In the genomic region with DNA sequence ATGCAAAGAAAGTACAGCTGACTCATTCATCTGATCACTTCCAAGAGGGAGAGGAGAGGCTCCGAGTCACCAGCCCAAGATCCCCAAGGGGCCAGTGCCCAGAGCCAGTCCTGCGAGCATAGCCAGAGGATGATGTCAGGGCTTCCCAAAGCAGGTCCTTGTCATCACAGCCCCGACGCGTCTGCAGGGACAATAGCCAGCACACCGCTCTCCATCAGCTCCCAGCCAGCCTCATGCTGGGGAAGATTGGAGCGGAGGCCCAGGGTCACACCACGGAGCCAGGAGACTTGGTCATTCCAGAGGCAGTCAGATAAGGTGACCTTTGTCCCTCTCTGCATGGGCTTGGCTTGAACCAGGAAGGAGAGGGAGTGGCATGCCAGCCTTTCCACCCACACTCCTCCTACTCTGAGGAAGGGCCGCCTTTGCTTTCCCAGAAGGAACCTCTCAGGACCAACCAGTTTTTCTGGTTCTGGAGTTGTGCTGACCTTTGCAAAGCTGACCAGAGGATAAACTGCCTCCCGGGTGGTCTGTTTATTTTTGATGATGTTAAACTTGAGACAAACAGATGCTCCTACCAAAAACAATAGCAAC, we compare ENCODE assay signal across 12 cellular contexts. TPM values are rescaled to one million over a fixed set of nuclear protein-coding genes. Genes with fewer than 3 reads are reported as not detected.
DNase-seq lines count a peak whose midpoint lies in the region; ATAC-seq, FAIRE-seq and TF ChIP-seq lines count a peak whose summit lies in the region.
"Had no signal": no experiment of that assay in that cellular context is flagged by ENCODE, and none has a peak within 500 bp of the region (broad histone marks: within the 10 kb centered on the region; RNA-seq: fewer than 3 reads in every experiment).

No MANE protein-coding gene starts in this region.

- no peak overlapping the region for H3K27ac Mint-ChIP-seq in activated CD4-positive, alpha-beta T cell treated with anti-CD3 and anti-CD28 coated beads for 36 hours
- H3K27ac Mint-ChIP-seq: T-helper 2 cell treated with Interferon-gamma antibody and Interleukin-4, amounts not matched to agents 5 μg/mL and 100 μg/mL, for 36 hours had no signal

- H2BK15ac ChIP-seq in mesenchymal stem cell (ENCODE audit: low read depth, poor library complexity, severe bottlenecking), result no peak overlapping the region

- H3K4me1 Mint-ChIP-seq in activated CD4-positive, alpha-beta T cell treated with anti-CD3 and anti-CD28 coated beads for 36 hours, result no peaks in the 10 kb centered on the region

- peaks cover 24 to 69% (median 50%) of the 10 kb centered on the region in 4 donors for H3K4me1 ChIP-seq in esophagus muscularis mucosa
- H3K4me1 ChIP-seq in mesenchymal stem cell (ENCODE audit: control insufficient read depth, insufficient read depth, low read depth, low read length), result peaks cover 6% of the 10 kb centered on the region

- no peak for TF ChIP-seq EP300 in esophagus muscularis mucosa (IDR thresholded peaks at IDR 0.05)

- POLR2A ChIA-PET in activated CD4-positive, alpha-beta T cell treated with anti-CD3 and anti-CD28 coated beads for 36 hours (lab: Charles Lee), result no interaction called here

- H2BK12ac ChIP-seq in mesenchymal stem cell (ENCODE audit: low read length in 2 of 2), result peak overlapping the region in 1 of 2 experiments; percentile 59

- H3K9me3 Mint-ChIP-seq in activated CD4-positive, alpha-beta T cell treated with anti-CD3 and anti-CD28 coated beads for 36 hours (ENCODE audit: low read depth), result peaks cover 4% of the 10 kb centered on the region

- H3K79me1 ChIP-seq in mesenchymal stem cell (replicated peaks; ENCODE audit: low read length, poor library complexity, severe bottlenecking), result no peaks in the 10 kb centered on the region

- no peak overlapping the region for H4K8ac ChIP-seq in mesenchymal stem cell (ENCODE audit: low read length)

- no peak overlapping the region for H3K4ac ChIP-seq in mesenchymal stem cell (ENCODE audit: low read depth in 1 of 2, low read length in 2 of 2)

- H4K91ac ChIP-seq in mesenchymal stem cell (ENCODE audit: low read length), result no peak overlapping the region

- H3K36me3 Mint-ChIP-seq in activated CD4-positive, alpha-beta T cell treated with anti-CD3 and anti-CD28 coated beads for 36 hours (ENCODE audit: low read depth), result no peaks in the 10 kb centered on the region

- intact Hi-C loops in esophagus muscularis mucosa (cut with DNase I), result no loop called here
- intact Hi-C loops in activated CD4-positive, alpha-beta T cell treated with anti-CD3 and anti-CD28 coated beads for 36 hours (cut with DNase I, micrococcal nuclease), result no loop called here

- H3K9me3 ChIP-seq in esophagus muscularis mucosa, result no peaks in the 10 kb centered on the region
- H3K9me3 ChIP-seq in mesenchymal stem cell (ENCODE audit: control insufficient read depth, low read length), result no peaks in the 10 kb centered on the region

- H2BK5ac ChIP-seq in mesenchymal stem cell (ENCODE audit: low read depth, low read length, poor library complexity, severe bottlenecking), result no peak overlapping the region

- no peak overlapping the region for H3K23ac ChIP-seq in mesenchymal stem cell (ENCODE audit: low read length in 2 of 2)

- TF ChIP-seq CTCF in esophagus muscularis mucosa (IDR thresholded peaks at IDR 0.05), result no peak

- H2AFZ ChIP-seq in mesenchymal stem cell (ENCODE audit: low read depth, low read length), result no peak overlapping the region

- H3K18ac ChIP-seq in mesenchymal stem cell (ENCODE audit: low read depth in 1 of 2, low read length in 2 of 2), result peak overlapping the region in 1 of 2 experiments; percentile 46

- H3K4me2 ChIP-seq in mesenchymal stem cell (ENCODE audit: low read length, poor library complexity, severe bottlenecking), result no peak overlapping the region

- WGBS in esophagus muscularis mucosa, result 14% methylated on average over 10 of the region's 10 CpGs
- 1% methylated on average over 9 of the region's 10 CpGs for WGBS in mesenchymal stem cell

- H3K4me3 ChIP-seq in esophagus muscularis mucosa, result no peak overlapping the region
- no peak overlapping the region for H3K4me3 ChIP-seq in mesenchymal stem cell (ENCODE audit: insufficient read depth in 1 of 2, low read depth in 1 of 2, low read length in 2 of 2)

- no peak for TF ChIP-seq POLR2A in esophagus muscularis mucosa (IDR thresholded peaks at IDR 0.05; ENCODE audit: low read depth)

- no peak overlapping the region for H3K4me3 Mint-ChIP-seq in activated CD4-positive, alpha-beta T cell treated with anti-CD3 and anti-CD28 coated beads for 36 hours
- H3K4me3 Mint-ChIP-seq: T-helper 2 cell treated with Interferon-gamma antibody and Interleukin-4, amounts not matched to agents 5 μg/mL and 100 μg/mL, for 36 hours had no signal

- FAIRE-seq in urothelium cell line (lab: Jason Lieb, UNC), result no peak
- FAIRE-seq: A204.1, islet of Langerhans had no signal

- H2BK120ac ChIP-seq in mesenchymal stem cell (ENCODE audit: low read depth, low read length), result no peak overlapping the region

- H3K36me3 ChIP-seq in esophagus muscularis mucosa (peaks cover 0 to 3% (median under 1%) of the 10 kb centered on the region in 4 donors), mesenchymal stem cell (ENCODE audit: control insufficient read depth in 1 of 2, insufficient read depth in 2 of 2, low read depth in 1 of 2, low read length in 2 of 2) (no peaks in the 10 kb centered on the region)

- H3K14ac ChIP-seq in mesenchymal stem cell (ENCODE audit: low read length in 2 of 2), result peak overlapping the region in 1 of 2 experiments; percentile 26

- CTCF ChIA-PET in activated CD4-positive, alpha-beta T cell treated with anti-CD3 and anti-CD28 coated beads for 36 hours (lab: Charles Lee), result no interaction called here

- peak overlapping the region; percentile 69 to 82 (median 77) for H3K27ac ChIP-seq in esophagus muscularis mucosa (replicated peaks in 1 of 4)
- no peak overlapping the region for H3K27ac ChIP-seq in mesenchymal stem cell (ENCODE audit: low read length, poor library complexity, severe bottlenecking)

- H3K9ac ChIP-seq in mesenchymal stem cell (ENCODE audit: low read length), result no peak overlapping the region

- no peak for ATAC-seq in GM18498 (IDR thresholded peaks at IDR 0.05; ENCODE audit: unreplicated experiment)
- no peak for ATAC-seq in activated CD4-positive, alpha-beta T cell treated with anti-CD3 and anti-CD28 coated beads for 36 hours

- DNase-seq in NCI-H345 (lab: John Stamatoyannopoulos, UW) (peak; percentile 45), NCI-H345 treated with DMSO at 0.1 percent for 48 hours (lab: John Stamatoyannopoulos, UW; ENCODE audit: unreplicated experiment) (no peak), esophagus muscularis mucosa (ENCODE audit: extremely low spot score) (no peak), mesenchymal stem cell (peak; percentile 80), urothelium cell line (ENCODE audit: low spot score) (peak; percentile 19), inferior parietal cortex (ENCODE audit: extremely low spot score) (no peak)
- no peak for DNase-seq in activated CD4-positive, alpha-beta T cell treated with anti-CD3 and anti-CD28 coated beads for 36 hours
- DNase-seq: NCI-H1694 treated with DMSO at 0.1 percent for 48 hours had no signal

- no peak overlapping the region for H2AK5ac ChIP-seq in mesenchymal stem cell (ENCODE audit: low read length, severe bottlenecking)

- no peaks in the 10 kb centered on the region for H3K27me3 Mint-ChIP-seq in activated CD4-positive, alpha-beta T cell treated with anti-CD3 and anti-CD28 coated beads for 36 hours

- H3K27me3 ChIP-seq in esophagus muscularis mucosa (no peaks in the 10 kb centered on the region), mesenchymal stem cell (ENCODE audit: control insufficient read depth in 1 of 2, insufficient read depth in 1 of 2, low read length in 2 of 2) (peaks cover 0 to 8% of the 10 kb centered on the region in 2 experiments)

RNA-seq across cellular contexts. Expression of a gene that starts 58.3 kb away (rescaled TPM):
- 1 to 10 TPM; 3.5 to 7.8 (median 5.8) TPM for total RNA-seq in esophagus muscularis mucosa
- polyA plus RNA-seq in mesenchymal stem cell (2013, experiment 1 of 2), result 0.29 TPM
- 0.36 TPM for polyA plus RNA-seq in mesenchymal stem cell (2013, experiment 2 of 2)
- under 1 TPM; 0.14 to 0.55 TPM for total RNA-seq in activated CD4-positive, alpha-beta T cell treated with anti-CD3 and anti-CD28 coated beads for 36 hours

Comparison
In these comparisons a context has a peak if more than half of its experiments do, and no peak if none do; other contexts are left out.
1. DNase-seq: peak in NCI-H345 (single experiment), mesenchymal stem cell (single experiment) and urothelium cell line (single experiment); none in NCI-H345 treated with DMSO at 0.1 percent for 48 hours (single experiment), esophagus muscularis mucosa (single experiment), inferior parietal cortex (single experiment) and activated CD4-positive, alpha-beta T cell treated with anti-CD3 and anti-CD28 coated beads for 36 hours (single experiment).